In genomic region chr1:30823627-30823968, GRCh38 we compare ENCODE assay signal across 8 cellular contexts.
DNase-seq lines count a peak whose midpoint lies in the region; ATAC-seq, FAIRE-seq and TF ChIP-seq lines count a peak whose summit lies in the region.

No MANE protein-coding gene starts in this region.

- no CpG with 5 or more reads among the region's 3 CpGs for WGBS in IMR-90 (ENCODE audit: extremely low coverage in 2 of 2, insufficient read length in 1 of 2), 2 experiments
- 41% methylated on average over 3 of the region's 3 CpGs for WGBS in liver

- no peak overlapping the region; the same call in 1 of the 2 replicates for H3K4me3 ChIP-seq in IMR-90 (ENCODE audit: insufficient read depth, low read depth, low read length)
- no peak overlapping the region for H3K4me3 ChIP-seq in astrocyte (ENCODE audit: insufficient read depth, low read depth, low read length)
- peak overlapping the region in 1 of 3 donors; percentile 62 for H3K4me3 ChIP-seq in liver (ENCODE audit: low read depth in 1 of 3, low read length in 3 of 3)
- H3K4me3 ChIP-seq in subcutaneous abdominal adipose tissue (ENCODE audit: low read depth in 1 of 5, low read length in 5 of 5): peak overlapping the region; percentile 21 to 75 (median 65)

- peak overlapping the region; percentile 97 for H4K91ac ChIP-seq in IMR-90 (ENCODE audit: insufficient read depth, low read depth, low read length)

- peak overlapping the region; percentile 59 for H3K4me2 ChIP-seq in IMR-90 (ENCODE audit: low read depth, low read length)
- peak overlapping the region; percentile 93 for H3K4me2 ChIP-seq in astrocyte (ENCODE audit: low read length)

- TF ChIP-seq CTCF in IMR-90 (conservative IDR thresholded peaks at IDR 0.05; ENCODE audit: low read depth, low read length) (no peak), astrocyte (IDR thresholded peaks at IDR 0.05; ENCODE audit: insufficient read depth, low read depth, low read length) (no peak), liver (IDR thresholded peaks at IDR 0.05; ENCODE audit: low read depth, low read length, missing input control) (no peak)

- peak overlapping the region; percentile 87 for H3K18ac ChIP-seq in IMR-90 (ENCODE audit: low read depth, low read length)

- H3K79me2 ChIP-seq in astrocyte (ENCODE audit: insufficient read depth, low read length): no peaks in the 10 kb centered on the region

- dilution Hi-C loops in IMR-90 (cut with HindIII; ENCODE audit: low sequenced_read_pairs, unreplicated experiment): loop anchor here (25.0 kb wide), 1 partner anchor 89 kb away; the partner anchor contains the start of gene SDC3

- peak overlapping the region; percentile 76; the same call in 2 of the 3 replicates for H2BK15ac ChIP-seq in IMR-90 (ENCODE audit: low read depth, low read length)

- TF ChIP-seq POLR2A in IMR-90 (IDR thresholded peaks at IDR 0.05; ENCODE audit: low read depth, low read length): no peak

- H2BK120ac ChIP-seq in IMR-90 (ENCODE audit: low read depth, low read length): peak overlapping the region; percentile 96

- no peaks in the 10 kb centered on the region for H3K36me3 Mint-ChIP-seq in astrocyte (ENCODE audit: low read depth, unreplicated experiment)

- peak overlapping the region; percentile 93 for H3K4ac ChIP-seq in IMR-90 (ENCODE audit: low read depth, low read length)

- POLR2A ChIA-PET in IMR-90 (lab: Charles Lee; ENCODE audit: unreplicated experiment): interaction anchor here (0.7 to 0.8 kb wide), 2 partner anchors 15 to 32 kb away, joined by 3 to 9 read pairs; no protein-coding TSS in a partner anchor

- peak overlapping the region; percentile 67 for H3K23ac ChIP-seq in IMR-90 (ENCODE audit: low read depth, low read length)

- FAIRE-seq in astrocyte (lab: Jason Lieb, UNC): no peak

- no peaks in the 10 kb centered on the region for H3K9me3 Mint-ChIP-seq in astrocyte (ENCODE audit: unreplicated experiment)

- CTCF ChIA-PET in IMR-90 (lab: Yijun Ruan, JAX): interaction anchor here (1.3 to 1.5 kb wide), 2 partner anchors 22 to 87 kb away, joined by 8 read pairs; no protein-coding TSS in a partner anchor

- H2AFZ ChIP-seq in IMR-90 (replicated peaks; ENCODE audit: low read length, poor library complexity): peak overlapping the region; percentile 97
- H2AFZ ChIP-seq in astrocyte (ENCODE audit: low read depth, low read length): peak overlapping the region; percentile 94

- H3K4me1 Mint-ChIP-seq in astrocyte (ENCODE audit: low read depth, unreplicated experiment): peaks cover 50% of the 10 kb centered on the region

- peak overlapping the region; percentile 88 for H2BK20ac ChIP-seq in IMR-90 (ENCODE audit: low read depth, low read length)

- no TSS peak for BruUV-seq in IMR-90 (replicated peaks; lab: Mats Ljungman, UMichigan)

- peak overlapping the region; percentile 80 for H3K14ac ChIP-seq in IMR-90 (replicated peaks; ENCODE audit: low read depth, low read length)

- peak overlapping the region; percentile 77 for H4K5ac ChIP-seq in IMR-90 (ENCODE audit: low read depth, low read length)

- H3K27ac ChIP-seq in IMR-90 (ENCODE audit: insufficient read depth, low read length) (peak overlapping the region; percentile 88), astrocyte (ENCODE audit: low read depth, low read length) (peak overlapping the region; percentile 90), liver (ENCODE audit: low read depth in 1 of 2, low read length in 2 of 2) (peak overlapping the region; percentile 83 to 92), subcutaneous abdominal adipose tissue (ENCODE audit: low read depth, low read length) (peak overlapping the region; percentile 97)

- H3K9me3 ChIP-seq in IMR-90 (ENCODE audit: control insufficient read depth, insufficient read depth, low read length) (no peaks in the 10 kb centered on the region), astrocyte (ENCODE audit: insufficient read depth, low read depth, low read length) (no peaks in the 10 kb centered on the region), liver (ENCODE audit: control insufficient read depth in 4 of 4, low read length in 3 of 4) (no peaks in the 10 kb centered on the region), subcutaneous abdominal adipose tissue (ENCODE audit: control insufficient read depth in 5 of 5, low read length in 5 of 5) (no peaks in the 10 kb centered on the region)

- peak overlapping the region; percentile 82 for H3K4me3 Mint-ChIP-seq in astrocyte (ENCODE audit: unreplicated experiment)

- H3K9ac ChIP-seq in IMR-90 (ENCODE audit: low read depth, low read length) (peak overlapping the region; percentile 43), astrocyte (ENCODE audit: low read length) (peak overlapping the region; percentile 84), liver (ENCODE audit: low read depth in 1 of 2, low read length in 2 of 2) (peak overlapping the region in 1 of 2 donors; percentile 88), subcutaneous abdominal adipose tissue (ENCODE audit: low read length in 5 of 5) (peak overlapping the region in 4 of 5 donors; percentile 49 to 88 (median 74))

- no peaks in the 10 kb centered on the region for H3K79me1 ChIP-seq in IMR-90 (ENCODE audit: low read depth in 1 of 2, low read length in 2 of 2)

- DNase-seq in IMR-90 (no peak), astrocyte (ENCODE audit: low read depth) (no peak), T-helper 9 cell (no peak), NCI-H1092 treated with DMSO at 0.1 percent for 48 hours (lab: John Stamatoyannopoulos, UW) (no peak), NCI-H774 (lab: John Stamatoyannopoulos, UW) (no peak)

- in situ Hi-C loops in IMR-90 (cut with MboI; ENCODE audit: low sequenced_read_pairs): no loop called here

- H3K4me1 ChIP-seq in IMR-90 (ENCODE audit: control insufficient read depth, insufficient read depth, low read length) (peaks cover 20% of the 10 kb centered on the region), astrocyte (ENCODE audit: insufficient read depth, low read length) (peaks cover 19% of the 10 kb centered on the region), liver (ENCODE audit: control insufficient read depth in 4 of 4, insufficient read depth in 4 of 4, low read length in 3 of 4) (peaks cover 11 to 25% (median 20%) of the 10 kb centered on the region in 4 donors), subcutaneous abdominal adipose tissue (ENCODE audit: control insufficient read depth in 5 of 5, insufficient read depth in 5 of 5, low read length in 5 of 5) (peaks cover 13 to 49% (median 45%) of the 10 kb centered on the region in 5 donors)

- ATAC-seq in IMR-90 (ENCODE audit: low read depth) (no peak), HG03520 (IDR thresholded peaks at IDR 0.05; ENCODE audit: unreplicated experiment) (no peak)

- peak overlapping the region; percentile 76 for H2AK9ac ChIP-seq in IMR-90 (replicated peaks; ENCODE audit: low read depth, low read length, poor library complexity)

- peak overlapping the region; percentile 97 for H3K27ac Mint-ChIP-seq in astrocyte (ENCODE audit: unreplicated experiment)

- H2BK5ac ChIP-seq in IMR-90 (ENCODE audit: low read depth, low read length, poor library complexity, severe bottlenecking): peak overlapping the region; percentile 85

- H4K8ac ChIP-seq in IMR-90 (ENCODE audit: low read depth in 2 of 2, low read length in 2 of 2): peak overlapping the region; percentile 79 to 82

- intact Hi-C loops in IMR-90 (cut with micrococcal nuclease): loop anchor here (5.0 kb wide), 1 partner anchor 34 kb away; no protein-coding TSS in a partner anchor

- H3K27me3 Mint-ChIP-seq in astrocyte (ENCODE audit: low read depth, unreplicated experiment): peaks cover 8% of the 10 kb centered on the region

- peak overlapping the region; percentile 92 for H2AK5ac ChIP-seq in IMR-90 (ENCODE audit: low read depth, low read length)

- no peaks in the 10 kb centered on the region; the same call in 1 of the 2 replicates for H4K20me1 ChIP-seq in IMR-90 (ENCODE audit: insufficient read depth, low read length)
- no peaks in the 10 kb centered on the region for H4K20me1 ChIP-seq in astrocyte (ENCODE audit: insufficient read depth, low read length)

- peak overlapping the region; percentile 77 for H3K56ac ChIP-seq in IMR-90 (ENCODE audit: extremely low read depth, insufficient read depth, low read length)

- H3K27me3 ChIP-seq in IMR-90 (ENCODE audit: control insufficient read depth, insufficient read depth, low read length): no peaks in the 10 kb centered on the region
- H3K27me3 ChIP-seq in astrocyte (ENCODE audit: insufficient read depth, low read length): peaks cover 4% of the 10 kb centered on the region
- H3K27me3 ChIP-seq in liver (ENCODE audit: control insufficient read depth in 4 of 4, insufficient read depth in 4 of 4, low read length in 3 of 4): no peaks in the 10 kb centered on the region
- no peaks in the 10 kb centered on the region for H3K27me3 ChIP-seq in subcutaneous abdominal adipose tissue (ENCODE audit: control insufficient read depth in 5 of 5, insufficient read depth in 4 of 5, low read length in 5 of 5)

- H3K9me1 ChIP-seq in IMR-90 (ENCODE audit: insufficient read depth, low read length): peaks cover 25% of the 10 kb centered on the region

- TF ChIP-seq RAD21 in IMR-90 (IDR thresholded peaks at IDR 0.05; ENCODE audit: low read length) (no peak), liver (IDR thresholded peaks at IDR 0.05) (no peak)

- H3K36me3 ChIP-seq in IMR-90 (ENCODE audit: control insufficient read depth, insufficient read depth, low read length) (no peaks in the 10 kb centered on the region), astrocyte (ENCODE audit: insufficient read depth, low read length) (no peaks in the 10 kb centered on the region), liver (ENCODE audit: control insufficient read depth in 4 of 4, insufficient read depth in 3 of 4, low read depth in 1 of 4, low read length in 3 of 4) (no peaks in the 10 kb centered on the region), subcutaneous abdominal adipose tissue (ENCODE audit: control insufficient read depth in 5 of 5, insufficient read depth in 5 of 5, low read length in 5 of 5) (no peaks in the 10 kb centered on the region)

TF ChIP-seq in IMR-90, 13 proteins besides CTCF, POLR2A, EP300 and RAD21 (continues in another document):
- no peak for TF ChIP-seq NFE2L2 (IDR thresholded peaks at IDR 0.05; ENCODE audit: low read depth, low read length)
- no peak for TF ChIP-seq MAFK (IDR thresholded peaks at IDR 0.05; ENCODE audit: low read depth, low read length)

TF ChIP-seq in liver, 16 proteins besides CTCF, POLR2A, EP300 and RAD21:
- peak in 1 of 2 donors; percentile 56 for TF ChIP-seq HNF4A (conservative IDR thresholded peaks at IDR 0.05)
- no peak for TF ChIP-seq ZBTB33 (IDR thresholded peaks at IDR 0.05)

Comparison
In these comparisons a context has a peak if more than half of its experiments do, and no peak if none do; other contexts are left out.
1. H3K4me3 ChIP-seq: peak in subcutaneous abdominal adipose tissue (5 of 5); none in IMR-90 (single experiment) and astrocyte (single experiment).
2. Peak in every context shown above with its lines, with median percentiles within 50 percentile points of each other: H3K27ac ChIP-seq.